Comparison of ENCODE assay signal across 8 cellular contexts in genomic region chr16:46883353-46883689, GRCh38. TPM values are rescaled to one million over a fixed set of nuclear protein-coding genes. Genes with fewer than 3 reads are reported as not detected.
A peak's percentile ranks its signal among the peaks of the same experiment; 100 is the strongest.
DNase-seq lines count a peak whose midpoint lies in the region; ATAC-seq, FAIRE-seq and TF ChIP-seq lines count a peak whose summit lies in the region.

No MANE protein-coding gene starts in this region.

- TF ChIP-seq CTCF in bronchial epithelial cell (IDR thresholded peaks at IDR 0.05; ENCODE audit: insufficient read depth, low read length, severe bottlenecking): no peak
- no peak for TF ChIP-seq CTCF in mucosa of descending colon (IDR thresholded peaks at IDR 0.05)
- no peak for TF ChIP-seq CTCF in GM20000 (IDR thresholded peaks at IDR 0.05; ENCODE audit: extremely low read depth, missing control alignments)

- H3K27me3 ChIP-seq in bronchial epithelial cell (ENCODE audit: control insufficient read depth, insufficient read depth, low read length): no peaks in the 10 kb centered on the region

- H3K36me3 ChIP-seq in bronchial epithelial cell (ENCODE audit: control insufficient read depth, insufficient read depth, low read length) (peaks cover 12% of the 10 kb centered on the region), mucosa of descending colon (ENCODE audit: low read depth) (no peaks in the 10 kb centered on the region)

- peak; percentile 2 for ATAC-seq in mucosa of descending colon
- no peak for ATAC-seq in HG03039 (IDR thresholded peaks at IDR 0.05; ENCODE audit: unreplicated experiment)

- DNase-seq in NCI-H146 (lab: John Stamatoyannopoulos, UW) (peak; percentile 68), bronchial epithelial cell (ENCODE audit: low read depth) (no peak), mucosa of descending colon (peak in 1 of 3 donors; percentile 16), RKO (ENCODE audit: low spot score) (no peak), GM20000 (ENCODE audit: low spot score) (no peak), SIG-M5 treated with dmso at 0.1 percent for 504 hours (lab: John Stamatoyannopoulos, UW; ENCODE audit: unreplicated experiment) (no peak)

- no peak for FAIRE-seq in bronchial epithelial cell (lab: Jason Lieb, UNC)

- intact Hi-C loops in mucosa of descending colon (cut with DNase I, micrococcal nuclease): no loop called here

- no peaks in the 10 kb centered on the region for H3K9me3 ChIP-seq in mucosa of descending colon

- H3K4me3 ChIP-seq in GM08714 (ENCODE audit: low read length) (peak overlapping the region; percentile 76; the same call in 1 of the 2 replicates), bronchial epithelial cell (ENCODE audit: low read depth, low read length) (peak overlapping the region; percentile 81), mucosa of descending colon (peak overlapping the region; percentile 45)

- no peaks in the 10 kb centered on the region for H3K4me1 ChIP-seq in mucosa of descending colon (ENCODE audit: low read depth)

RNA-seq across cellular contexts. Expression of gene GPT2, which starts 0.8 kb away (rescaled TPM):
- total RNA-seq in bronchial epithelial cell: 41.3 and 48.0 TPM in 2 replicates
- total RNA-seq in mucosa of descending colon: 10 to 100 TPM in 2 of 3 donors, 1 to 10 TPM in 1; 9.2 to 20.8 (median 10.5) TPM

RNA-seq across cellular contexts. Expression of gene C16orf87, which starts 52.3 kb away (rescaled TPM):
- total RNA-seq in bronchial epithelial cell: 5.3 and 7.6 TPM in 2 replicates
- 1 to 10 TPM; 5.3 to 8.3 (median 5.4) TPM for total RNA-seq in mucosa of descending colon
